8 cellular contexts compared by ENCODE assay signal in genomic region chr16:67846063-67846319, GRCh38. TPM values are rescaled to one million over a fixed set of nuclear protein-coding genes. Genes with fewer than 3 reads are reported as not detected.
DNase-seq lines count a peak whose midpoint lies in the region; ATAC-seq and TF ChIP-seq lines count a peak whose summit lies in the region.

No MANE protein-coding gene starts in this region.

- peaks cover 74% of the 10 kb centered on the region for H3K79me2 ChIP-seq in hepatocyte

- no peaks in the 10 kb centered on the region for H3K27me3 ChIP-seq in hepatocyte
- H3K27me3 ChIP-seq in spleen (replicated peaks in 1 of 7), result no peaks in the 10 kb centered on the region

- H3K36me3 ChIP-seq in HEK293 (ENCODE audit: control insufficient read depth in 2 of 2, insufficient read depth in 1 of 2, low read length in 2 of 2) (peaks cover 0 to 32% of the 10 kb centered on the region in 2 experiments; a peak in 2 of 3 replicates), hepatocyte (replicated peaks; ENCODE audit: insufficient read depth, low read depth) (no peaks in the 10 kb centered on the region), spleen (peaks cover 0 to 15% (median 0%) of the 10 kb centered on the region in 6 donors)

- peak overlapping the region; percentile 88 for H3K4me3 Mint-ChIP-seq in WTC11

- H3K4me2 ChIP-seq in hepatocyte, result peak overlapping the region; percentile 89

- peaks cover 49% of the 10 kb centered on the region for H3K4me1 Mint-ChIP-seq in WTC11

- 23% methylated on average over 2 of the region's 2 CpGs for whole genome bisulfite sequencing in hepatocyte (ENCODE audit: low lambda C conversion rate, missing lambda C conversion rate)
- WGBS in spleen, 5 donors, result 0 to 4% (median 3%) methylated on average over 2 of the region's 2 CpGs

- no peak for TF ChIP-seq POLR2A in spleen (IDR thresholded peaks at IDR 0.05)

- H3K9me3 Mint-ChIP-seq in WTC11, result no peaks in the 10 kb centered on the region

- peak overlapping the region; percentile 100 for H3K27ac Mint-ChIP-seq in WTC11

- POLR2A ChIA-PET in HEK293 (lab: Yijun Ruan, JAX), result interaction anchor here (0.8 to 4.3 kb wide), 13 partner anchors 12 to 324 kb away, joined by 3 to 38 read pairs (median 5); partner anchors contain the start of genes ACD, DDX28, DUS2 and EDC4
- POLR2A ChIA-PET in WTC11 (lab: Charles Lee), result interaction anchor here (0.5 to 1.4 kb wide), 3 partner anchors 12 to 39 kb away, joined by 3 to 9 read pairs (median 5); partner anchors contain the start of genes RANBP10 and TSNAXIP1

- H3K4me3 ChIP-seq in HEK293 (ENCODE audit: low read depth, low read length) (peak overlapping the region; percentile 91), hepatocyte (peak overlapping the region; percentile 98), spleen (peak overlapping the region; percentile 61 to 100 (median 98))

- H3K4me1 ChIP-seq in HEK293 (ENCODE audit: control insufficient read depth, insufficient read depth, low read length), result peaks cover 16% of the 10 kb centered on the region
- peaks cover 39% of the 10 kb centered on the region for H3K4me1 ChIP-seq in hepatocyte (ENCODE audit: insufficient read depth)
- peaks cover 40 to 86% (median 67%) of the 10 kb centered on the region in 6 donors for H3K4me1 ChIP-seq in spleen

- H3K36me3 Mint-ChIP-seq in WTC11, result peaks cover 11% of the 10 kb centered on the region

- ATAC-seq in WTC11 (no peak), HG03280 (IDR thresholded peaks at IDR 0.05; ENCODE audit: unreplicated experiment) (no peak)

- DNase-seq in WTC11 (ENCODE audit: low spot score) (no peak), hepatocyte (ENCODE audit: low spot score) (no peak), spleen (no peak), LoVo (ENCODE audit: low spot score) (no peak), NOMO-1 treated with dmso at 0.1 percent for 144 hours (lab: John Stamatoyannopoulos, UW; ENCODE audit: unreplicated experiment) (no peak)
- DNase-seq in activated CD8-positive, alpha-beta memory T cell treated with anti-CD3 and anti-CD28 coated beads, Interleukin-2, amount 50 U/mL, for 48 hours, result no peak

- TF ChIP-seq CTCF in HEK293 (tag by site-specific recombination; IDR thresholded peaks at IDR 0.05) (no peak), WTC11 (IDR thresholded peaks at IDR 0.05) (no peak), hepatocyte (IDR thresholded peaks at IDR 0.05; ENCODE audit: poor library complexity) (no peak), spleen (IDR thresholded peaks at IDR 0.05 in 8 of 11, conservative IDR thresholded peaks at IDR 0.05 in 3 of 11) (no peak)

- peaks cover 20% of the 10 kb centered on the region for H4K20me1 ChIP-seq in hepatocyte (ENCODE audit: insufficient read depth, poor library complexity, severe bottlenecking)

- peak overlapping the region; percentile 92 for H3K27ac ChIP-seq in HEK293 (ENCODE audit: extremely low read depth, low read depth, low read length)
- peak overlapping the region; percentile 99 for H3K27ac ChIP-seq in hepatocyte
- peak overlapping the region; percentile 75 to 100 (median 94) for H3K27ac ChIP-seq in spleen

- CTCF ChIA-PET in HEK293 (lab: Yijun Ruan, JAX) (interaction anchor here (0.6 to 1.7 kb wide), 2 partner anchors 31 to 38 kb away, joined by 3 to 6 read pairs; partner anchors contain the start of gene NRN1L), WTC11 (lab: Charles Lee) (interaction anchor here (0.7 to 4.4 kb wide), 11 partner anchors 9 to 325 kb away, joined by 3 to 58 read pairs (median 5); partner anchors contain the start of genes NRN1L, RANBP10 and TSNAXIP1)

- intact Hi-C loops in spleen (cut with DNase I; ENCODE audit: low total_unique reads), result loop anchor here (10.0 kb wide), 1 partner anchor 89 kb away; the partner anchor contains the start of genes CTRL and PSMB10

- no peaks in the 10 kb centered on the region for H3K27me3 Mint-ChIP-seq in WTC11 (ENCODE audit: low read depth)

- peak overlapping the region; percentile 77 for H2AFZ ChIP-seq in hepatocyte

- no peaks in the 10 kb centered on the region for H3K9me2 ChIP-seq in hepatocyte (replicated peaks; ENCODE audit: insufficient read depth)

- H3K9me3 ChIP-seq in HEK293 (ENCODE audit: control insufficient read depth, insufficient read depth, low read depth, low read length) (no peaks in the 10 kb centered on the region), hepatocyte (ENCODE audit: low read depth) (no peaks in the 10 kb centered on the region), spleen (no peaks in the 10 kb centered on the region)

TF ChIP-seq in HEK293, 187 proteins besides CTCF, POLR2A, EP300 and RAD21 (continues in another document):
- TF ChIP-seq AEBP2 (tag by site-specific recombination; IDR thresholded peaks at IDR 0.05; ENCODE audit: borderline replicate concordance), result no peak
- TF ChIP-seq, protein P1, sequence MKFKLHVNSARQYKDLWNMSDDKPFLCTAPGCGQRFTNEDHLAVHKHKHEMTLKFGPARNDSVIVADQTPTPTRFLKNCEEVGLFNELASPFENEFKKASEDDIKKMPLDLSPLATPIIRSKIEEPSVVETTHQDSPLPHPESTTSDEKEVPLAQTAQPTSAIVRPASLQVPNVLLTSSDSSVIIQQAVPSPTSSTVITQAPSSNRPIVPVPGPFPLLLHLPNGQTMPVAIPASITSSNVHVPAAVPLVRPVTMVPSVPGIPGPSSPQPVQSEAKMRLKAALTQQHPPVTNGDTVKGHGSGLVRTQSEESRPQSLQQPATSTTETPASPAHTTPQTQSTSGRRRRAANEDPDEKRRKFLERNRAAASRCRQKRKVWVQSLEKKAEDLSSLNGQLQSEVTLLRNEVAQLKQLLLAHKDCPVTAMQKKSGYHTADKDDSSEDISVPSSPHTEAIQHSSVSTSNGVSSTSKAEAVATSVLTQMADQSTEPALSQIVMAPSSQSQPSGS (tag by site-specific recombination; IDR thresholded peaks at IDR 0.05; ENCODE audit: low read depth), result no peak
- no peak for TF ChIP-seq MZF1 (tag by site-specific recombination; IDR thresholded peaks at IDR 0.05; ENCODE audit: borderline replicate concordance)

TF ChIP-seq in WTC11, 78 proteins besides CTCF, POLR2A, EP300 and RAD21:
- TF ChIP-seq AFF4 (CRISPR knock-in tag; IDR thresholded peaks at IDR 0.05; ENCODE audit: borderline replicate concordance), result no peak
- TF ChIP-seq ZMAT4 (CRISPR knock-in tag; IDR thresholded peaks at IDR 0.05), result no peak
- TF ChIP-seq, protein P2, sequence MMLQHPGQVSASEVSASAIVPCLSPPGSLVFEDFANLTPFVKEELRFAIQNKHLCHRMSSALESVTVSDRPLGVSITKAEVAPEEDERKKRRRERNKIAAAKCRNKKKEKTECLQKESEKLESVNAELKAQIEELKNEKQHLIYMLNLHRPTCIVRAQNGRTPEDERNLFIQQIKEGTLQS (CRISPR knock-in tag; conservative IDR thresholded peaks at IDR 0.05), result no peak
- TF ChIP-seq ZNF671 (CRISPR knock-in tag; IDR thresholded peaks at IDR 0.05), result no peak
- TF ChIP-seq JUN (CRISPR knock-in tag; IDR thresholded peaks at IDR 0.05), result no peak

RNA-seq across cellular contexts. Expression of gene NUTF2, which starts 0.7 kb away (rescaled TPM):
- total RNA-seq in WTC11 (2021), result 183 to 205 TPM (median 200 TPM) in 3 replicates
- 100 and 102 TPM in 2 replicates for total RNA-seq in hepatocyte
- 197 and 216 TPM in 2 replicates for polyA plus RNA-seq in hepatocyte
- 10 to 100 TPM; 38.8 to 64.3 (median 48.6) TPM for total RNA-seq in spleen
- polyA plus RNA-seq in spleen, result 100 to 1,000 TPM in 1 of 3 donors, 10 to 100 TPM in 2; 92.3 to 116 (median 97.0) TPM

RNA-seq across cellular contexts. Expression of gene CENPT, which starts 1.5 kb away (rescaled TPM):
- total RNA-seq in WTC11 (2021), result 52.1 to 58.3 TPM (median 57.3 TPM) in 3 replicates
- total RNA-seq in hepatocyte, result 28.5 and 38.1 TPM in 2 replicates
- polyA plus RNA-seq in hepatocyte, result 84.0 and 115 TPM in 2 replicates
- 10 to 100 TPM; 43.2 to 82.9 (median 50.8) TPM for total RNA-seq in spleen
- polyA plus RNA-seq in spleen, result 100 to 1,000 TPM in 1 of 3 donors, 10 to 100 TPM in 2; 47.2 to 101 (median 91.3) TPM

RNA-seq across cellular contexts. Expression of gene THAP11, which starts 3.9 kb away (rescaled TPM):
- 46.5 to 49.0 TPM (median 47.4 TPM) in 3 replicates for total RNA-seq in WTC11 (2021)
- total RNA-seq in hepatocyte, result 35.4 and 40.0 TPM in 2 replicates
- polyA plus RNA-seq in hepatocyte, result 36.7 and 36.9 TPM in 2 replicates
- 10 to 100 TPM; 23.5 to 80.7 (median 35.7) TPM for total RNA-seq in spleen
- polyA plus RNA-seq in spleen, result 10 to 100 TPM; 19.9 to 31.7 (median 24.3) TPM

RNA-seq across cellular contexts. Expression of gene EDC4, which starts 26.9 kb away (rescaled TPM):
- 72.6 to 83.7 TPM (median 74.1 TPM) in 3 replicates for total RNA-seq in WTC11 (2021)
- total RNA-seq in hepatocyte, result 41.1 and 46.3 TPM in 2 replicates
- polyA plus RNA-seq in hepatocyte, result 59.0 and 76.7 TPM in 2 replicates
- total RNA-seq in spleen, result 10 to 100 TPM; 51.7 to 71.3 (median 63.2) TPM
- 10 to 100 TPM; 27.6 to 45.0 (median 39.6) TPM for polyA plus RNA-seq in spleen

RNA-seq across cellular contexts. Expression of gene NRN1L, which starts 38.7 kb away (rescaled TPM):
- total RNA-seq in WTC11 (2021) (7.0 to 12.4 TPM (median 7.4 TPM) in 3 replicates), hepatocyte (0.73 TPM in 1 of 2 replicates, not detected in the other), spleen (1 to 10 TPM in 3 of 7 donors, under 1 TPM in 2, not detected in 2; 0.60 to 6.2 (median 1.2) TPM)
- polyA plus RNA-seq in hepatocyte (1.6 TPM in 1 of 2 replicates, not detected in the other), spleen (1 to 10 TPM; 2.5 to 4.4 (median 3.4) TPM)
